ENCODE assay signal across 8 cellular contexts in genomic region chr5:176533390-176533789, GRCh38. TPM values are rescaled to one million over a fixed set of nuclear protein-coding genes. Genes with fewer than 3 reads are reported as not detected.
A peak's percentile ranks its signal among the peaks of the same experiment; 100 is the strongest.
DNase-seq lines count a peak whose midpoint lies in the region; FAIRE-seq and TF ChIP-seq lines count a peak whose summit lies in the region.

No MANE protein-coding gene starts in this region.

- no peak overlapping the region for H3K9ac ChIP-seq in liver (ENCODE audit: low read depth in 1 of 2, low read length in 2 of 2)

- H3K36me3 Mint-ChIP-seq in activated CD4-positive, alpha-beta T cell treated with anti-CD3 and anti-CD28 coated beads, Interleukin-2, amount 10 ng/mL, durations not matched to agents 24 days and 14 days (ENCODE audit: low read depth), result peaks cover 29% of the 10 kb centered on the region
- H3K36me3 Mint-ChIP-seq in activated T-helper 1 cell treated with anti-CD3 and anti-CD28 coated beads, Interleukin-12 subunit alpha, Interleukin-12 subunit beta, Interleukin-2, Interleukin-4 antibody, amounts not matched to agents 30 ng/mL and 10 ng/mL and 1 ng/mL, durations not matched to agents 14 hours and 24 hours and 36 hours (ENCODE audit: low read depth), result peaks cover 22% of the 10 kb centered on the region

- TF ChIP-seq CTCF in liver (IDR thresholded peaks at IDR 0.05; ENCODE audit: low read depth, low read length, missing input control), result no peak
- TF ChIP-seq CTCF in D721Med (IDR thresholded peaks at IDR 0.05; ENCODE audit: insufficient read depth, missing control alignments), result no peak

- H3K27ac ChIP-seq in liver (ENCODE audit: low read depth in 1 of 2, low read length in 2 of 2), result peak overlapping the region; percentile 97 to 99
- H3K27ac ChIP-seq in thymus (ENCODE audit: low read depth), result peak overlapping the region; percentile 99

- WGBS in liver, result 61% methylated on average over 8 of the region's 8 CpGs
- 12% methylated on average over 8 of the region's 8 CpGs for WGBS in thymus

- H3K4me3 ChIP-seq in liver (ENCODE audit: low read depth in 1 of 3, low read length in 3 of 3), result no peak overlapping the region
- peak overlapping the region; percentile 85 for H3K4me3 ChIP-seq in thymus (ENCODE audit: low read length)

- peaks cover 20 to 46% (median 41%) of the 10 kb centered on the region in 4 donors for H3K4me1 ChIP-seq in liver (ENCODE audit: control insufficient read depth in 4 of 4, insufficient read depth in 4 of 4, low read length in 3 of 4)
- peaks cover 36% of the 10 kb centered on the region for H3K4me1 ChIP-seq in thymus (ENCODE audit: control insufficient read depth, insufficient read depth, low read length)

- peak; percentile 71 for DNase-seq in activated CD4-positive, alpha-beta T cell treated with anti-CD3 and anti-CD28 coated beads, Interleukin-2, amount 10 ng/mL, durations not matched to agents 24 days and 14 days
- DNase-seq in activated CD4-positive, alpha-beta T cell treated with anti-CD3 and anti-CD28 coated beads, Interleukin-2, amount 50 U/mL, for 1 hour, result no peak
- no peak for DNase-seq in activated T-helper 1 cell treated with anti-CD3 and anti-CD28 coated beads, Interleukin-12 subunit alpha, Interleukin-12 subunit beta, Interleukin-2, Interleukin-4 antibody, amounts not matched to agents 30 ng/mL and 10 ng/mL and 1 ng/mL, durations not matched to agents 14 hours and 24 hours and 36 hours (ENCODE audit: low spot score)
- DNase-seq in H4 (ENCODE audit: low spot score) (no peak), D721Med (ENCODE audit: insufficient read length, low spot score) (no peak), NCI-H2029 (lab: John Stamatoyannopoulos, UW) (no peak)

- no peaks in the 10 kb centered on the region for H3K27me3 Mint-ChIP-seq in activated CD4-positive, alpha-beta T cell treated with anti-CD3 and anti-CD28 coated beads, Interleukin-2, amount 10 ng/mL, durations not matched to agents 24 days and 14 days
- no peaks in the 10 kb centered on the region for H3K27me3 Mint-ChIP-seq in activated T-helper 1 cell treated with anti-CD3 and anti-CD28 coated beads, Interleukin-12 subunit alpha, Interleukin-12 subunit beta, Interleukin-2, Interleukin-4 antibody, amounts not matched to agents 30 ng/mL and 10 ng/mL and 1 ng/mL, durations not matched to agents 14 hours and 24 hours and 36 hours (ENCODE audit: insufficient read depth)

- H3K27me3 ChIP-seq in liver (ENCODE audit: control insufficient read depth in 4 of 4, insufficient read depth in 4 of 4, low read length in 3 of 4) (no peaks in the 10 kb centered on the region), thymus (ENCODE audit: control insufficient read depth, insufficient read depth) (no peaks in the 10 kb centered on the region)

- no peak for FAIRE-seq in D721Med (lab: Jason Lieb, UNC)

- peak overlapping the region; percentile 95 for H3K27ac Mint-ChIP-seq in activated CD4-positive, alpha-beta T cell treated with anti-CD3 and anti-CD28 coated beads, Interleukin-2, amount 10 ng/mL, durations not matched to agents 24 days and 14 days
- H3K27ac Mint-ChIP-seq in activated T-helper 1 cell treated with anti-CD3 and anti-CD28 coated beads, Interleukin-12 subunit alpha, Interleukin-12 subunit beta, Interleukin-2, Interleukin-4 antibody, amounts not matched to agents 30 ng/mL and 10 ng/mL and 1 ng/mL, durations not matched to agents 14 hours and 24 hours and 36 hours, result peak overlapping the region; percentile 97

- TF ChIP-seq RAD21 in liver (IDR thresholded peaks at IDR 0.05), result no peak

- H3K9me3 ChIP-seq in liver (ENCODE audit: control insufficient read depth in 4 of 4, low read length in 3 of 4) (no peaks in the 10 kb centered on the region), thymus (ENCODE audit: control insufficient read depth) (peaks cover 8% of the 10 kb centered on the region)

- H3K36me3 ChIP-seq in liver (ENCODE audit: control insufficient read depth in 4 of 4, insufficient read depth in 3 of 4, low read depth in 1 of 4, low read length in 3 of 4) (peaks cover 0 to 28% (median 16%) of the 10 kb centered on the region in 4 donors), thymus (ENCODE audit: control insufficient read depth, insufficient read depth) (peaks cover 46% of the 10 kb centered on the region)

- no peaks in the 10 kb centered on the region for H3K9me3 Mint-ChIP-seq in activated CD4-positive, alpha-beta T cell treated with anti-CD3 and anti-CD28 coated beads, Interleukin-2, amount 10 ng/mL, durations not matched to agents 24 days and 14 days
- no peaks in the 10 kb centered on the region for H3K9me3 Mint-ChIP-seq in activated T-helper 1 cell treated with anti-CD3 and anti-CD28 coated beads, Interleukin-12 subunit alpha, Interleukin-12 subunit beta, Interleukin-2, Interleukin-4 antibody, amounts not matched to agents 30 ng/mL and 10 ng/mL and 1 ng/mL, durations not matched to agents 14 hours and 24 hours and 36 hours

- H3K4me1 Mint-ChIP-seq in activated CD4-positive, alpha-beta T cell treated with anti-CD3 and anti-CD28 coated beads, Interleukin-2, amount 10 ng/mL, durations not matched to agents 24 days and 14 days, result peaks cover 50% of the 10 kb centered on the region
- H3K4me1 Mint-ChIP-seq in activated T-helper 1 cell treated with anti-CD3 and anti-CD28 coated beads, Interleukin-12 subunit alpha, Interleukin-12 subunit beta, Interleukin-2, Interleukin-4 antibody, amounts not matched to agents 30 ng/mL and 10 ng/mL and 1 ng/mL, durations not matched to agents 14 hours and 24 hours and 36 hours (ENCODE audit: low read depth), result peaks cover 47% of the 10 kb centered on the region

- H3K4me3 Mint-ChIP-seq in activated CD4-positive, alpha-beta T cell treated with anti-CD3 and anti-CD28 coated beads, Interleukin-2, amount 10 ng/mL, durations not matched to agents 24 days and 14 days, result peak overlapping the region; percentile 93
- peak overlapping the region; percentile 96 for H3K4me3 Mint-ChIP-seq in activated T-helper 1 cell treated with anti-CD3 and anti-CD28 coated beads, Interleukin-12 subunit alpha, Interleukin-12 subunit beta, Interleukin-2, Interleukin-4 antibody, amounts not matched to agents 30 ng/mL and 10 ng/mL and 1 ng/mL, durations not matched to agents 14 hours and 24 hours and 36 hours

- intact Hi-C loops in activated CD4-positive, alpha-beta T cell treated with anti-CD3 and anti-CD28 coated beads, Interleukin-2, amount 10 ng/mL, durations not matched to agents 24 days and 14 days (cut with micrococcal nuclease), result loop anchor here (5.0 to 10.0 kb wide), 2 partner anchors 46 to 821 kb away; partner anchors contain the start of genes LMAN2 and RGS14
- intact Hi-C loops in activated T-helper 1 cell treated with anti-CD3 and anti-CD28 coated beads, Interleukin-12 subunit alpha, Interleukin-12 subunit beta, Interleukin-2, Interleukin-4 antibody, amounts not matched to agents 30 ng/mL and 10 ng/mL and 1 ng/mL, durations not matched to agents 14 hours and 24 hours and 36 hours (cut with micrococcal nuclease), result loop anchor here (10.0 kb wide), 2 partner anchors 821 to 1061 kb away; partner anchors contain the start of genes LMAN2, RGS14 and TMED9

TF ChIP-seq in liver, 16 proteins besides CTCF, POLR2A, EP300 and RAD21:
- TF ChIP-seq EGR1 (IDR thresholded peaks at IDR 0.05; ENCODE audit: low read depth in 2 of 2), result no peak
- TF ChIP-seq ZBTB33 (IDR thresholded peaks at IDR 0.05), result no peak
- TF ChIP-seq JUND (IDR thresholded peaks at IDR 0.05), result no peak
- no peak for TF ChIP-seq RXRA (IDR thresholded peaks at IDR 0.05)
- no peak for TF ChIP-seq YY1 (IDR thresholded peaks at IDR 0.05)
- TF ChIP-seq GABPA (IDR thresholded peaks at IDR 0.05 in 1 of 2, conservative IDR thresholded peaks at IDR 0.05 in 1 of 2), result no peak
- TF ChIP-seq ATF3 (IDR thresholded peaks at IDR 0.05), result no peak

RNA-seq across cellular contexts. Expression of gene RNF44, which starts 3.8 kb away (rescaled TPM):
- 71.4 and 74.0 TPM in 2 replicates for total RNA-seq in activated CD4-positive, alpha-beta T cell treated with anti-CD3 and anti-CD28 coated beads, Interleukin-2, amount 10 ng/mL, durations not matched to agents 24 days and 14 days
- 78.0 and 80.3 TPM in 2 replicates for total RNA-seq in activated T-helper 1 cell treated with anti-CD3 and anti-CD28 coated beads, Interleukin-12 subunit alpha, Interleukin-12 subunit beta, Interleukin-2, Interleukin-4 antibody, amounts not matched to agents 30 ng/mL and 10 ng/mL and 1 ng/mL, durations not matched to agents 14 hours and 24 hours and 36 hours
- 1 to 10 TPM; 3.9 to 5.5 TPM for total RNA-seq in liver
- polyA plus RNA-seq in liver (1 to 10 TPM; 3.2 to 6.4 TPM), thymus (54.8 TPM)
- 3.0 and 4.9 TPM in 2 replicates for total RNA-seq in H4 (2014; rRNA removed; shearing (Covaris generic))

RNA-seq across cellular contexts. Expression of gene CDHR2, which starts 15.8 kb away (rescaled TPM):
- total RNA-seq in activated CD4-positive, alpha-beta T cell treated with anti-CD3 and anti-CD28 coated beads, Interleukin-2, amount 10 ng/mL, durations not matched to agents 24 days and 14 days, result 0.35 and 0.45 TPM in 2 replicates
- total RNA-seq in activated T-helper 1 cell treated with anti-CD3 and anti-CD28 coated beads, Interleukin-12 subunit alpha, Interleukin-12 subunit beta, Interleukin-2, Interleukin-4 antibody, amounts not matched to agents 30 ng/mL and 10 ng/mL and 1 ng/mL, durations not matched to agents 14 hours and 24 hours and 36 hours, result 0.08 and 0.42 TPM in 2 replicates
- 10 to 100 TPM; 11.4 to 21.8 TPM for total RNA-seq in liver
- polyA plus RNA-seq in liver (10 to 100 TPM in 1 of 2 donors, 1 to 10 TPM in 1; 8.8 to 23.8 TPM), thymus (0.07 TPM)
- not detected in 2 replicates for total RNA-seq in H4 (2014; rRNA removed; shearing (Covaris generic))

Comparison
In these comparisons a context has a peak if more than half of its experiments do, and no peak if none do; other contexts are left out.
1. RNA of gene RNF44, which starts 3.8 kb away (total RNA-seq): 78.0 to 80.3 TPM in activated T-helper 1 cell treated with anti-CD3 and anti-CD28 coated beads, Interleukin-12 subunit alpha, Interleukin-12 subunit beta, Interleukin-2, Interleukin-4 antibody, amounts not matched to agents 30 ng/mL and 10 ng/mL and 1 ng/mL, durations not matched to agents 14 hours and 24 hours and 36 hours and 71.4 to 74.0 TPM in activated CD4-positive, alpha-beta T cell treated with anti-CD3 and anti-CD28 coated beads, Interleukin-2, amount 10 ng/mL, durations not matched to agents 24 days and 14 days; 3.9 to 5.5 TPM in liver and 3.0 to 4.9 TPM in H4; every median in the first group is over 10 times any median in the second.